ENCODE assay signal across 21 cellular contexts in genomic region chr15:68330461-68330860, GRCh38. TPM values are rescaled to one million over a fixed set of nuclear protein-coding genes. Genes with fewer than 3 reads are reported as not detected.
A peak's percentile ranks its signal among the peaks of the same experiment; 100 is the strongest.
DNase-seq lines count a peak whose midpoint lies in the region; ATAC-seq, FAIRE-seq and TF ChIP-seq lines count a peak whose summit lies in the region.
"Had no signal": no experiment of that assay in that cellular context is flagged by ENCODE, and none has a peak within 500 bp of the region (broad histone marks: within the 10 kb centered on the region; RNA-seq: fewer than 3 reads in every experiment).

No MANE protein-coding gene starts in this region.

- peaks cover 19% of the 10 kb centered on the region for H3K27me3 Mint-ChIP-seq in H9 (ENCODE audit: low read depth)
- H3K27me3 Mint-ChIP-seq in astrocyte (ENCODE audit: low read depth, unreplicated experiment), result peaks cover 11% of the 10 kb centered on the region
- peaks cover 16% of the 10 kb centered on the region for H3K27me3 Mint-ChIP-seq in dendritic cell treated with granulocyte-macrophage colony-stimulating factor and Interleukin-4, amounts not matched to agents 40 ng/mL and 50 ng/mL, for 4 days
- H3K27me3 Mint-ChIP-seq in neural progenitor cell (ENCODE audit: insufficient read depth, low read depth), result peaks cover 18% of the 10 kb centered on the region
- H3K27me3 Mint-ChIP-seq in activated CD4-positive, alpha-beta memory T cell treated with anti-CD3 and anti-CD28 coated beads for 36 hours, result peaks cover 6% of the 10 kb centered on the region

- H3K36me3 Mint-ChIP-seq in H9 (ENCODE audit: insufficient read depth in 1 of 3, low read depth in 3 of 3) (no peaks in the 10 kb centered on the region), astrocyte (ENCODE audit: low read depth, unreplicated experiment) (peaks cover 65% of the 10 kb centered on the region), neural progenitor cell (no peaks in the 10 kb centered on the region)
- H3K36me3 Mint-ChIP-seq in dendritic cell treated with granulocyte-macrophage colony-stimulating factor and Interleukin-4, amounts not matched to agents 40 ng/mL and 50 ng/mL, for 4 days (ENCODE audit: low read depth), result peaks cover 47% of the 10 kb centered on the region
- no peaks in the 10 kb centered on the region for H3K36me3 Mint-ChIP-seq in activated CD4-positive, alpha-beta memory T cell treated with anti-CD3 and anti-CD28 coated beads for 36 hours

- no peak overlapping the region for H3K56ac ChIP-seq in H9 (ENCODE audit: insufficient read length, low read depth, low read length)

- no peak overlapping the region for H2BK120ac ChIP-seq in H9 (ENCODE audit: low read depth, low read length, poor library complexity, severe bottlenecking)

- no peaks in the 10 kb centered on the region for H3K23me2 ChIP-seq in H9 (ENCODE audit: insufficient read length, low read depth, low read length, poor library complexity, severe bottlenecking)

- H3K23ac ChIP-seq in H9 (ENCODE audit: insufficient read length, low read depth, low read length), result no peak overlapping the region

- H3K9ac ChIP-seq in H9 (ENCODE audit: extremely low read depth, insufficient read length, low read length) (no peak overlapping the region), astrocyte (ENCODE audit: low read length) (no peak overlapping the region), neural progenitor cell (no peak overlapping the region)

- H3F3A ChIP-seq in neural progenitor cell (ENCODE audit: low read depth), result peaks cover 14% of the 10 kb centered on the region

- H2BK15ac ChIP-seq in H9 (ENCODE audit: low read depth, low read length), result no peak overlapping the region

- H3K4me1 Mint-ChIP-seq in H9, result peaks cover 52 to 69% of the 10 kb centered on the region in 2 experiments
- H3K4me1 Mint-ChIP-seq in astrocyte (ENCODE audit: low read depth, unreplicated experiment), result peaks cover 37% of the 10 kb centered on the region
- peaks cover 89% of the 10 kb centered on the region for H3K4me1 Mint-ChIP-seq in dendritic cell treated with granulocyte-macrophage colony-stimulating factor and Interleukin-4, amounts not matched to agents 40 ng/mL and 50 ng/mL, for 4 days (ENCODE audit: low read depth)
- H3K4me1 Mint-ChIP-seq in neural progenitor cell, result peaks cover 41% of the 10 kb centered on the region
- peaks cover 6% of the 10 kb centered on the region for H3K4me1 Mint-ChIP-seq in activated CD4-positive, alpha-beta memory T cell treated with anti-CD3 and anti-CD28 coated beads for 36 hours (ENCODE audit: low read depth)

- CTCF ChIA-PET in activated CD4-positive, alpha-beta memory T cell treated with anti-CD3 and anti-CD28 coated beads for 36 hours (lab: Charles Lee), result interaction anchor here (1.0 kb wide), 1 partner anchor 24 kb away, joined by 3 read pairs; no protein-coding TSS in a partner anchor

- WGBS in H9 (ENCODE audit: extremely low coverage, insufficient read length, low lambda C conversion rate), result no CpG with 5 or more reads among the region's 6 CpGs

- H3K4me3 ChIP-seq in astrocyte (ENCODE audit: insufficient read depth, low read depth, low read length), result no peak overlapping the region
- H3K4me3 ChIP-seq in neural progenitor cell, result no peak overlapping the region
- H3K4me3 ChIP-seq in right atrium auricular region, result no peak overlapping the region
- H3K4me3 ChIP-seq: GM12878, Peyer's patch, SJSA1 had no signal

- no peak overlapping the region for H2BK12ac ChIP-seq in H9 (ENCODE audit: insufficient read length, low read depth, low read length)

- H3T11ph ChIP-seq in H9 (ENCODE audit: low read length), result no peak overlapping the region

- H3K27ac ChIP-seq in H9 (ENCODE audit: insufficient read length, low read depth, low read length) (no peak overlapping the region), astrocyte (ENCODE audit: low read depth, low read length) (no peak overlapping the region), neural progenitor cell (peak overlapping the region; percentile 2), right atrium auricular region (no peak overlapping the region)
- H3K27ac ChIP-seq: Peyer's patch, SJSA1 had no signal

- H3K9me3 Mint-ChIP-seq in H9 (no peaks in the 10 kb centered on the region; a peak in 2 of 5 replicates), astrocyte (ENCODE audit: unreplicated experiment) (no peaks in the 10 kb centered on the region), neural progenitor cell (no peaks in the 10 kb centered on the region)
- no peaks in the 10 kb centered on the region for H3K9me3 Mint-ChIP-seq in dendritic cell treated with granulocyte-macrophage colony-stimulating factor and Interleukin-4, amounts not matched to agents 40 ng/mL and 50 ng/mL, for 4 days
- H3K9me3 Mint-ChIP-seq in activated CD4-positive, alpha-beta memory T cell treated with anti-CD3 and anti-CD28 coated beads for 36 hours, result no peaks in the 10 kb centered on the region
- H3K9me3 Mint-ChIP-seq: CD4-positive, alpha-beta T cell had no signal

- H3K9me3 ChIP-seq in H9 (ENCODE audit: control insufficient read depth, low read depth, low read length) (no peaks in the 10 kb centered on the region), astrocyte (ENCODE audit: insufficient read depth, low read depth, low read length) (no peaks in the 10 kb centered on the region), neural progenitor cell (ENCODE audit: low read depth) (no peaks in the 10 kb centered on the region), right atrium auricular region (no peaks in the 10 kb centered on the region)
- H3K9me3 ChIP-seq: BE2C, Caco-2, Peyer's patch, SJSA1 had no signal

- H3K4me1 ChIP-seq in H9 (ENCODE audit: insufficient read depth, low read length) (peaks cover 5% of the 10 kb centered on the region; the same call in 1 of the 2 replicates), astrocyte (ENCODE audit: insufficient read depth, low read length) (peaks cover 31% of the 10 kb centered on the region), neural progenitor cell (peaks cover 25% of the 10 kb centered on the region), right atrium auricular region (peaks cover 0 to 24% of the 10 kb centered on the region in 2 donors)
- H3K4me1 ChIP-seq: BE2C, Caco-2, Peyer's patch had no signal

- H3K14ac ChIP-seq in H9 (ENCODE audit: insufficient read depth, low read length), result no peak overlapping the region

- H3K4me3 Mint-ChIP-seq in H9 (peak overlapping the region in 1 of 2 experiments; percentile 15; a peak in 3 of 5 replicates), astrocyte (ENCODE audit: unreplicated experiment) (no peak overlapping the region), neural progenitor cell (peak overlapping the region; percentile 16)
- H3K4me3 Mint-ChIP-seq in dendritic cell treated with granulocyte-macrophage colony-stimulating factor and Interleukin-4, amounts not matched to agents 40 ng/mL and 50 ng/mL, for 4 days, result no peak overlapping the region
- H3K4me3 Mint-ChIP-seq in activated CD4-positive, alpha-beta memory T cell treated with anti-CD3 and anti-CD28 coated beads for 36 hours, result no peak overlapping the region
- H3K4me3 Mint-ChIP-seq: CD4-positive, alpha-beta T cell had no signal

- H3K27me3 ChIP-seq in H9 (ENCODE audit: insufficient read depth, low read length) (no peaks in the 10 kb centered on the region), astrocyte (ENCODE audit: insufficient read depth, low read length) (no peaks in the 10 kb centered on the region), neural progenitor cell (no peaks in the 10 kb centered on the region), right atrium auricular region (no peaks in the 10 kb centered on the region)
- H3K27me3 ChIP-seq: BE2C, Peyer's patch, SJSA1 had no signal

- H3K79me2 ChIP-seq in H9 (ENCODE audit: insufficient read depth, low read length) (no peaks in the 10 kb centered on the region), astrocyte (ENCODE audit: insufficient read depth, low read length) (no peaks in the 10 kb centered on the region), neural progenitor cell (ENCODE audit: low read depth) (no peaks in the 10 kb centered on the region)

- no peak overlapping the region for H2BK5ac ChIP-seq in H9 (ENCODE audit: insufficient read length, low read length)

- POLR2A ChIA-PET in activated CD4-positive, alpha-beta memory T cell treated with anti-CD3 and anti-CD28 coated beads for 36 hours (lab: Charles Lee), result interaction anchor here (0.6 kb wide), 1 partner anchor 43 kb away, joined by 3 read pairs; no protein-coding TSS in a partner anchor

- H3K4me2 ChIP-seq in H9 (ENCODE audit: insufficient read depth, insufficient read length, low read length) (no peak overlapping the region), astrocyte (ENCODE audit: low read length) (peak overlapping the region; percentile 49), neural progenitor cell (peak overlapping the region; percentile 65)

- intact Hi-C loops in dendritic cell treated with granulocyte-macrophage colony-stimulating factor and Interleukin-4, amounts not matched to agents 40 ng/mL and 50 ng/mL, for 4 days (cut with micrococcal nuclease), result no loop called here
- intact Hi-C loops in activated CD4-positive, alpha-beta memory T cell treated with anti-CD3 and anti-CD28 coated beads for 36 hours (cut with micrococcal nuclease), result no loop called here

- no peak overlapping the region for H3K18ac ChIP-seq in H9 (ENCODE audit: insufficient read length, low read depth, low read length)

- no peaks in the 10 kb centered on the region for H4K20me1 ChIP-seq in H9 (ENCODE audit: control insufficient read depth, insufficient read depth, insufficient read length)
- H4K20me1 ChIP-seq in astrocyte (ENCODE audit: insufficient read depth, low read length), result peaks cover 8% of the 10 kb centered on the region
- no peaks in the 10 kb centered on the region for H4K20me1 ChIP-seq in neural progenitor cell (ENCODE audit: low read depth)

- no peak overlapping the region for H2AK5ac ChIP-seq in H9 (ENCODE audit: insufficient read length, low read length)

- no peak for DNase-seq in H9
- DNase-seq in astrocyte (ENCODE audit: low read depth), result no peak
- DNase-seq in neural progenitor cell (ENCODE audit: low spot score), result no peak
- no peak for DNase-seq in right atrium auricular region (ENCODE audit: low spot score)
- no peak for DNase-seq in activated CD4-positive, alpha-beta memory T cell treated with anti-CD3 and anti-CD28 coated beads for 36 hours
- DNase-seq: BE2C; Caco-2; CD4-positive, alpha-beta T cell; DMS153; GF-D8; KG1; NCI-H1694 treated with DMSO at 0.1 percent for 48 hours; NCI-H526 treated with DMSO at 0.1 percent for 48 hours; Peyer's patch had no signal

- H4K5ac ChIP-seq in H9 (ENCODE audit: insufficient read length, low read depth, low read length), result no peak overlapping the region

- H4K91ac ChIP-seq in H9 (ENCODE audit: insufficient read length, low read depth, low read length), result no peak overlapping the region

- TF ChIP-seq CTCF in H9 (conservative IDR thresholded peaks at IDR 0.05) (no peak), astrocyte (IDR thresholded peaks at IDR 0.05; ENCODE audit: insufficient read depth, low read depth, low read length) (no peak), neural progenitor cell (IDR thresholded peaks at IDR 0.05) (no peak), right atrium auricular region (IDR thresholded peaks at IDR 0.05) (no peak)

- FAIRE-seq in astrocyte (lab: Jason Lieb, UNC), result no peak
- FAIRE-seq: A204.1, GM12878, HepG2 had no signal

- H3K36me3 ChIP-seq in astrocyte (ENCODE audit: insufficient read depth, low read length) (peaks cover 19% of the 10 kb centered on the region), neural progenitor cell (no peaks in the 10 kb centered on the region), right atrium auricular region (peaks cover 28% of the 10 kb centered on the region)
- H3K36me3 ChIP-seq: BE2C, Peyer's patch, SJSA1 had no signal

- no peaks in the 10 kb centered on the region for H3K79me1 ChIP-seq in H9 (ENCODE audit: insufficient read depth, low read depth, low read length, poor library complexity, severe bottlenecking)

- no peak overlapping the region for H2AFZ ChIP-seq in H9 (ENCODE audit: low read length)
- H2AFZ ChIP-seq in astrocyte (ENCODE audit: low read depth, low read length), result no peak overlapping the region
- H2AFZ ChIP-seq in neural progenitor cell (replicated peaks), result peak overlapping the region; percentile 74

- H4K8ac ChIP-seq in H9 (replicated peaks; ENCODE audit: insufficient read length, low read depth, low read length), result no peak overlapping the region

- ATAC-seq in GM18870 (IDR thresholded peaks at IDR 0.05; ENCODE audit: unreplicated experiment), result no peak
- no peak for ATAC-seq in HG03460 (IDR thresholded peaks at IDR 0.05; ENCODE audit: unreplicated experiment)
- ATAC-seq: GM12878, HepG2 had no signal

- no peak overlapping the region for H2BK20ac ChIP-seq in H9 (ENCODE audit: low read depth, low read length, poor library complexity, severe bottlenecking)

- peak overlapping the region in 2 of 3 experiments; percentile 25 to 30; a peak in 1 of 7 replicates for H3K27ac Mint-ChIP-seq in H9
- no peak overlapping the region for H3K27ac Mint-ChIP-seq in astrocyte (ENCODE audit: unreplicated experiment)
- peak overlapping the region; percentile 28 for H3K27ac Mint-ChIP-seq in dendritic cell treated with granulocyte-macrophage colony-stimulating factor and Interleukin-4, amounts not matched to agents 40 ng/mL and 50 ng/mL, for 4 days
- H3K27ac Mint-ChIP-seq in neural progenitor cell, result peak overlapping the region; percentile 78
- no peak overlapping the region for H3K27ac Mint-ChIP-seq in activated CD4-positive, alpha-beta memory T cell treated with anti-CD3 and anti-CD28 coated beads for 36 hours
- H3K27ac Mint-ChIP-seq: CD4-positive, alpha-beta T cell had no signal

- H3K4ac ChIP-seq in H9 (ENCODE audit: low read depth, low read length), result no peak overlapping the region

RNA-seq across cellular contexts. Expression of gene FEM1B, which starts 52.9 kb away (rescaled TPM):
- 77.9 and 83.3 TPM in 2 replicates for total RNA-seq in H9 (2021)
- total RNA-seq in astrocyte, result 38.6 and 49.5 TPM in 2 replicates
- total RNA-seq in neural progenitor cell (ENCODE audit: low replicate concordance), result 57.2 and 80.0 TPM in 2 replicates
- total RNA-seq in right atrium auricular region, result 10 to 100 TPM; 33.1 to 55.3 TPM
- 10 to 100 TPM; 32.6 to 34.2 TPM for total RNA-seq in activated CD4-positive, alpha-beta memory T cell treated with anti-CD3 and anti-CD28 coated beads for 36 hours

Comparison
In these comparisons a context has a peak if more than half of its experiments do, and no peak if none do; other contexts are left out.
1. H3K27ac Mint-ChIP-seq: peak in H9 (2 of 3), dendritic cell treated with granulocyte-macrophage colony-stimulating factor and Interleukin-4, amounts not matched to agents 40 ng/mL and 50 ng/mL, for 4 days (single experiment) and neural progenitor cell (single experiment); none in astrocyte (single experiment) and activated CD4-positive, alpha-beta memory T cell treated with anti-CD3 and anti-CD28 coated beads for 36 hours (single experiment).